In the genomic region with DNA sequence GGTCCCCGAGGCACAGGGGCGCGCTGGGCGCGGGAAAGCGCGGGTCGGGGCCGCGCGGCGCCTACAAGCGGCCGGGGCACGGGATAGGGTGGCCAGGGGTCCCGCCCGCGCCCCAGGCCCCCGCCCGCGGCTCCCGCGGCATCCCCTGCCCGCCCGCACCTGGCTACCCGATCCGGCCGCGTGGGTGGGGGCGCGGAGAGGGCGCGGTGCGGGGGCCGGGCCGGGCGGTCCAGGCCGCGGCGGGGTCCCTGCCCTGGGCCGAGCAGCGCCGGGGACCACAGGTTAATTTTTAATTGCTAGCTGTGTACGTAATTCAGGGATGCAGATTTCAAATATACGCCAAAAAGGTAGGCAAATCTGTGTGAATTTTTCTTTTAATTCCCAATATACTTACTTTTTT, we compare ENCODE assay signal across 27 cellular contexts. TPM values are rescaled to one million over a fixed set of nuclear protein-coding genes. Genes with fewer than 3 reads are reported as not detected.
A peak's percentile ranks its signal among the peaks of the same experiment; 100 is the strongest.
DNase-seq lines count a peak whose midpoint lies in the region; ATAC-seq, FAIRE-seq and TF ChIP-seq lines count a peak whose summit lies in the region.
"Had no signal": no experiment of that assay in that cellular context is flagged by ENCODE, and none has a peak within 500 bp of the region (broad histone marks: within the 10 kb centered on the region; RNA-seq: fewer than 3 reads in every experiment).

No MANE protein-coding gene starts in this region.

- no peaks in the 10 kb centered on the region for H3F3A ChIP-seq in GM23338 (replicated peaks; ENCODE audit: low read depth)

- H3K4me1 ChIP-seq in GM23338 (ENCODE audit: insufficient read depth) (0 out of 2 replicates have a peak, but pooled peaks cover under 1% of the 10 kb centered on the region), iPS-15b (ENCODE audit: control insufficient read depth, insufficient read depth, low read length) (no peaks in the 10 kb centered on the region), neuronal stem cell (ENCODE audit: control insufficient read depth in 2 of 2, insufficient read depth in 1 of 2, low read depth in 1 of 2, low read length in 2 of 2) (no peaks in the 10 kb centered on the region)
- H3K4me1 ChIP-seq: HAP-1, SJSA1 had no signal

- H3K27me3 Mint-ChIP-seq in GM23338 (ENCODE audit: insufficient read depth, low read depth, poor library complexity) = peaks cover 21% of the 10 kb centered on the region
- H3K27me3 Mint-ChIP-seq in activated naive CD4-positive, alpha-beta T cell treated with anti-CD3 and anti-CD28 coated beads for 36 hours (ENCODE audit: low read depth) = no peaks in the 10 kb centered on the region
- H3K27me3 Mint-ChIP-seq: activated CD4-positive, alpha-beta T cell treated with anti-CD3 and anti-CD28 coated beads, Interleukin-2, amount 10 ng/mL, durations not matched to agents 7 days and 5 days had no signal

- no peaks in the 10 kb centered on the region for H3K9me3 ChIP-seq in iPS-15b (ENCODE audit: control insufficient read depth, insufficient read depth, low read length)
- no peaks in the 10 kb centered on the region for H3K9me3 ChIP-seq in neuronal stem cell (replicated peaks in 1 of 2; ENCODE audit: control insufficient read depth in 2 of 2, insufficient read depth in 1 of 2, low read depth in 1 of 2, low read length in 2 of 2)
- H3K9me3 ChIP-seq: HAP-1, MG63, SJSA1 had no signal

- no peak overlapping the region for H2BK5ac ChIP-seq in neuronal stem cell (ENCODE audit: low read length)

- no peak for TF ChIP-seq POLR2A in H54 (IDR thresholded peaks at IDR 0.05; ENCODE audit: low read depth, low read length)

- no peak overlapping the region for H3K27ac Mint-ChIP-seq in GM23338
- H3K27ac Mint-ChIP-seq in activated naive CD4-positive, alpha-beta T cell treated with anti-CD3 and anti-CD28 coated beads for 36 hours = no peak overlapping the region
- H3K27ac Mint-ChIP-seq: activated CD4-positive, alpha-beta T cell treated with anti-CD3 and anti-CD28 coated beads, Interleukin-2, amount 10 ng/mL, durations not matched to agents 7 days and 5 days; activated naive CD8-positive, alpha-beta T cell treated with anti-CD3 and anti-CD28 coated beads, Interleukin-2, amount 50 U/mL, for 24 hours; CD14-positive monocyte; dendritic cell treated with granulocyte-macrophage colony-stimulating factor and Interleukin-4, amounts not matched to agents 40 ng/mL and 50 ng/mL, for 4 days; naive B cell had no signal

- no peak for TF ChIP-seq RAD21 in Ishikawa (IDR thresholded peaks at IDR 0.05; ENCODE audit: low read depth)

- no peak overlapping the region for H2AK5ac ChIP-seq in neuronal stem cell (ENCODE audit: low read depth, low read length)

- no peaks in the 10 kb centered on the region for H3K4me1 Mint-ChIP-seq in GM23338
- H3K4me1 Mint-ChIP-seq in activated naive CD4-positive, alpha-beta T cell treated with anti-CD3 and anti-CD28 coated beads for 36 hours (ENCODE audit: low read depth) = no peaks in the 10 kb centered on the region
- H3K4me1 Mint-ChIP-seq: activated CD4-positive, alpha-beta T cell treated with anti-CD3 and anti-CD28 coated beads, Interleukin-2, amount 10 ng/mL, durations not matched to agents 7 days and 5 days; activated naive CD8-positive, alpha-beta T cell treated with anti-CD3 and anti-CD28 coated beads, Interleukin-2, amount 50 U/mL, for 24 hours; CD14-positive monocyte; naive B cell had no signal

- no peak for TF ChIP-seq EP300 in Ishikawa (IDR thresholded peaks at IDR 0.05; ENCODE audit: borderline replicate concordance)

- no peak overlapping the region for H3K27ac ChIP-seq in GM23338 (ENCODE audit: low read depth)
- no peak overlapping the region for H3K27ac ChIP-seq in neuronal stem cell (replicated peaks; ENCODE audit: low read length)
- H3K27ac ChIP-seq: SJSA1 had no signal

- no peak overlapping the region for H2AFZ ChIP-seq in GM23338
- H2AFZ ChIP-seq in neuronal stem cell (ENCODE audit: low read length) = no peak overlapping the region

- no peak overlapping the region for H4K91ac ChIP-seq in neuronal stem cell (ENCODE audit: low read depth, low read length, poor library complexity)

- H3K79me1 ChIP-seq in neuronal stem cell (ENCODE audit: low read depth, low read length) = no peaks in the 10 kb centered on the region

- H2BK12ac ChIP-seq in neuronal stem cell (ENCODE audit: low read length) = no peak overlapping the region

- H3K9me3 Mint-ChIP-seq in GM23338 = no peaks in the 10 kb centered on the region
- H3K9me3 Mint-ChIP-seq in activated naive CD4-positive, alpha-beta T cell treated with anti-CD3 and anti-CD28 coated beads for 36 hours = no peaks in the 10 kb centered on the region
- H3K9me3 Mint-ChIP-seq: activated CD4-positive, alpha-beta T cell treated with anti-CD3 and anti-CD28 coated beads, Interleukin-2, amount 10 ng/mL, durations not matched to agents 7 days and 5 days; dendritic cell treated with granulocyte-macrophage colony-stimulating factor and Interleukin-4, amounts not matched to agents 40 ng/mL and 50 ng/mL, for 4 days had no signal

- no peaks in the 10 kb centered on the region for H3K36me3 ChIP-seq in GM23338 (ENCODE audit: insufficient read depth)
- H3K36me3 ChIP-seq in iPS-15b (ENCODE audit: control insufficient read depth, insufficient read depth, low read length) = no peaks in the 10 kb centered on the region
- no peaks in the 10 kb centered on the region for H3K36me3 ChIP-seq in neuronal stem cell (replicated peaks in 1 of 2; ENCODE audit: control insufficient read depth in 2 of 2, insufficient read depth in 2 of 2, low read length in 2 of 2)
- H3K36me3 ChIP-seq: HAP-1, MG63, SJSA1 had no signal

- no peak overlapping the region for H3K9ac ChIP-seq in iPS-15b (ENCODE audit: low read depth, low read length)
- no peak overlapping the region for H3K9ac ChIP-seq in neuronal stem cell (ENCODE audit: low read depth, low read length, poor library complexity)

- ATAC-seq in GM23338 = no peak; the same call in 1 of the 3 replicates
- ATAC-seq: activated naive CD8-positive, alpha-beta T cell treated with anti-CD3 and anti-CD28 coated beads, Interleukin-2, amount 50 U/mL, for 24 hours; K562; Panc1; sciatic nerve had no signal

- H4K8ac ChIP-seq in neuronal stem cell (ENCODE audit: low read depth, low read length) = no peak overlapping the region

- no peaks in the 10 kb centered on the region for H3K36me3 Mint-ChIP-seq in GM23338 (ENCODE audit: low read depth)
- H3K36me3 Mint-ChIP-seq in activated naive CD4-positive, alpha-beta T cell treated with anti-CD3 and anti-CD28 coated beads for 36 hours (ENCODE audit: low read depth) = peaks cover 1% of the 10 kb centered on the region
- H3K36me3 Mint-ChIP-seq: CD14-positive monocyte, naive B cell had no signal

- no CpG with 5 or more reads among the region's 45 CpGs for WGBS in neuronal stem cell (ENCODE audit: extremely low coverage in 2 of 2, insufficient read length in 2 of 2, insufficient replicate concordance in 1 of 2), 2 donors

- no peak for FAIRE-seq in H54 (lab: Jason Lieb, UNC)
- FAIRE-seq: K562 had no signal

- H3K4me2 ChIP-seq in GM23338 = peak overlapping the region; percentile 65; the same call in 1 of the 2 replicates
- H3K4me2 ChIP-seq in neuronal stem cell (ENCODE audit: insufficient read depth, low read length, poor library complexity, severe bottlenecking) = peak overlapping the region; percentile 18

- intact Hi-C loops in activated naive CD4-positive, alpha-beta T cell treated with anti-CD3 and anti-CD28 coated beads for 36 hours (cut with micrococcal nuclease) = no loop called here

- no peak overlapping the region for H3K14ac ChIP-seq in neuronal stem cell (ENCODE audit: low read length)

- H3K79me2 ChIP-seq in GM23338 (replicated peaks; ENCODE audit: insufficient read depth) = no peaks in the 10 kb centered on the region

- H3K4me3 ChIP-seq in GM23338 = peak overlapping the region; percentile 43; the same call in 1 of the 2 replicates
- peak overlapping the region; percentile 18 for H3K4me3 ChIP-seq in iPS-15b (ENCODE audit: low read depth, low read length)
- peak overlapping the region; percentile 9 to 67 for H3K4me3 ChIP-seq in neuronal stem cell (ENCODE audit: low read length in 2 of 2)
- H3K4me3 ChIP-seq: HAP-1, K562, MG63, SJSA1 had no signal

- H3K18ac ChIP-seq in neuronal stem cell (ENCODE audit: low read length) = no peak overlapping the region

- H3K27me3 ChIP-seq in GM23338 (ENCODE audit: insufficient read depth) (peaks cover 22% of the 10 kb centered on the region), iPS-15b (ENCODE audit: control insufficient read depth, insufficient read depth, low read length) (peaks cover 13% of the 10 kb centered on the region), neuronal stem cell (ENCODE audit: control insufficient read depth in 3 of 3, insufficient read depth in 3 of 3, low read depth in 1 of 3, low read length in 3 of 3) (peaks cover 0 to 29% (median 4%) of the 10 kb centered on the region in 3 experiments)
- H3K27me3 ChIP-seq: MG63, SJSA1 had no signal

- H2BK15ac ChIP-seq in neuronal stem cell (ENCODE audit: low read length) = no peak overlapping the region

- H3K23ac ChIP-seq in neuronal stem cell (ENCODE audit: low read depth, low read length, poor library complexity) = no peak overlapping the region

- H4K20me1 ChIP-seq in GM23338 (replicated peaks; ENCODE audit: insufficient read depth) = no peaks in the 10 kb centered on the region

- H3K4me3 Mint-ChIP-seq in GM23338 = no peak overlapping the region
- H3K4me3 Mint-ChIP-seq in activated naive CD4-positive, alpha-beta T cell treated with anti-CD3 and anti-CD28 coated beads for 36 hours = no peak overlapping the region
- H3K4me3 Mint-ChIP-seq: activated CD4-positive, alpha-beta T cell treated with anti-CD3 and anti-CD28 coated beads, Interleukin-2, amount 10 ng/mL, durations not matched to agents 7 days and 5 days; activated naive CD8-positive, alpha-beta T cell treated with anti-CD3 and anti-CD28 coated beads, Interleukin-2, amount 50 U/mL, for 24 hours; dendritic cell treated with granulocyte-macrophage colony-stimulating factor and Interleukin-4, amounts not matched to agents 40 ng/mL and 50 ng/mL, for 4 days; naive B cell had no signal

- H2BK120ac ChIP-seq in neuronal stem cell (ENCODE audit: low read depth, low read length) = no peak overlapping the region

- no peaks in the 10 kb centered on the region for H3K9me2 ChIP-seq in GM23338 (ENCODE audit: insufficient read depth)

- CTCF ChIA-PET in activated naive CD4-positive, alpha-beta T cell treated with anti-CD3 and anti-CD28 coated beads for 36 hours (lab: Charles Lee) = no interaction called here

- DNase-seq in GM23338 (ENCODE audit: low spot score) (no peak), neuronal stem cell (ENCODE audit: low spot score) (no peak), RPMI8226 (no peak), H54 (ENCODE audit: insufficient read length, low spot score) (no peak)
- no peak for DNase-seq in activated naive CD4-positive, alpha-beta T cell treated with anti-CD3 and anti-CD28 coated beads for 36 hours
- DNase-seq: activated CD4-positive, alpha-beta T cell treated with anti-CD3 and anti-CD28 coated beads, Interleukin-2, amount 10 ng/mL, durations not matched to agents 7 days and 5 days; activated naive CD8-positive, alpha-beta T cell treated with anti-CD3 and anti-CD28 coated beads, Interleukin-2, amount 50 U/mL, for 24 hours; MG63; naive B cell; NCI-H1417 treated with DMSO at 0.1 percent for 48 hours; NCI-H2107; NCI-H524 treated with DMSO at 0.1 percent for 48 hours; stimulated activated CD4-positive, alpha-beta T cell treated with anti-CD3 and anti-CD28 coated beads, Interleukin-15, amount 100 ng/mL, for 24 hours had no signal

- no peak overlapping the region for H3K4ac ChIP-seq in neuronal stem cell (ENCODE audit: low read length)

- TF ChIP-seq CTCF in GM23338 (conservative IDR thresholded peaks at IDR 0.05; ENCODE audit: low read depth in 2 of 2) = no peak

RNA-seq across cellular contexts. Expression of a gene that starts 44.3 kb away (rescaled TPM):
- not detected in 2 replicates for total RNA-seq in GM23338 (2014; rRNA removed; shearing (Covaris generic))
- polyA plus RNA-seq in GM23338 (2016; fragmentation: Nextera tagmentation; extraction: Ambion mirVana) = not detected in 2 replicates
- polyA plus RNA-seq in neuronal stem cell (2013, experiment 1 of 2) = not detected
- not detected for polyA plus RNA-seq in neuronal stem cell (2013, experiment 2 of 2)
- not detected for total RNA-seq in activated naive CD4-positive, alpha-beta T cell treated with anti-CD3 and anti-CD28 coated beads for 36 hours
- total RNA-seq: activated CD4-positive, alpha-beta T cell treated with anti-CD3 and anti-CD28 coated beads, Interleukin-2, amount 10 ng/mL, durations not matched to agents 7 days and 5 days; K562; lung microvascular endothelial cell; osteocyte; sciatic nerve; SJSA1; T-helper 1 cell treated with Interleukin-12 subunit alpha and Interleukin-12 subunit beta and Interleukin-4 antibody, amounts not matched to agents 30 ng/mL and 1 ng/mL, for 36 hours; ureter had no signal
- polyA plus RNA-seq: AG04450, CD14-positive monocyte, K562 had no signal
